ENCODE assay signal across 9 cellular contexts in genomic region chr10:84360634-84361365, GRCh38. TPM values are rescaled to one million over a fixed set of nuclear protein-coding genes. Genes with fewer than 3 reads are reported as not detected.
A peak's percentile ranks its signal among the peaks of the same experiment; 100 is the strongest.
DNase-seq lines count a peak whose midpoint lies in the region; ATAC-seq and TF ChIP-seq lines count a peak whose summit lies in the region.
"Had no signal": no experiment of that assay in that cellular context is flagged by ENCODE, and none has a peak within 500 bp of the region (broad histone marks: within the 10 kb centered on the region; RNA-seq: fewer than 3 reads in every experiment).

No MANE protein-coding gene starts in this region.

- intact Hi-C loops in Caco-2 (cut with micrococcal nuclease; ENCODE audit: unreplicated experiment) (loop anchor here (5.0 kb wide), 1 partner anchor 62 kb away; no protein-coding TSS in a partner anchor), prostate gland (cut with DNase I) (loop anchor here (10.0 kb wide), 1 partner anchor 1274 kb away; no protein-coding TSS in a partner anchor)

- H3K9me3 Mint-ChIP-seq in Caco-2 (ENCODE audit: unreplicated experiment), result no peaks in the 10 kb centered on the region
- H3K9me3 Mint-ChIP-seq: neural progenitor cell had no signal

- H3K36me3 Mint-ChIP-seq in Caco-2 (ENCODE audit: insufficient read depth, unreplicated experiment) (no peaks in the 10 kb centered on the region), T-helper 17 cell (ENCODE audit: low read depth) (no peaks in the 10 kb centered on the region)

- POLR2A ChIA-PET in Caco-2 (lab: Charles Lee), result no interaction called here

- H3K27ac ChIP-seq in gastroesophageal sphincter (peak overlapping the region in 1 of 4 donors; percentile 18), prostate gland (peak overlapping the region; percentile 51 to 59)
- H3K27ac ChIP-seq: neural progenitor cell had no signal

- BruUV-seq in Caco-2 (replicated peaks; lab: Mats Ljungman, UMichigan), result no TSS peak

- H3K27ac Mint-ChIP-seq in Caco-2 (ENCODE audit: unreplicated experiment) (no peak overlapping the region), T-helper 17 cell (peak overlapping the region; percentile 87)
- H3K27ac Mint-ChIP-seq: neural progenitor cell had no signal

- no peak for TF ChIP-seq POLR2A in gastroesophageal sphincter (IDR thresholded peaks at IDR 0.05)
- no peak for TF ChIP-seq POLR2A in prostate gland (IDR thresholded peaks at IDR 0.05)

- TF ChIP-seq CTCF in Caco-2 (IDR thresholded peaks at IDR 0.05; ENCODE audit: insufficient read depth in 1 of 2, low read depth in 1 of 2, low read length in 1 of 2, severe bottlenecking in 1 of 2, unreplicated experiment in 1 of 2) (no peak), gastroesophageal sphincter (IDR thresholded peaks at IDR 0.05) (no peak), prostate gland (IDR thresholded peaks at IDR 0.05) (no peak)

- no peaks in the 10 kb centered on the region for H3K36me3 ChIP-seq in Caco-2 (ENCODE audit: control insufficient read depth, insufficient read depth, low read length)
- H3K36me3 ChIP-seq in gastroesophageal sphincter, result no peaks in the 10 kb centered on the region
- H3K36me3 ChIP-seq in prostate gland, result no peaks in the 10 kb centered on the region
- H3K36me3 ChIP-seq: neural progenitor cell had no signal

- peak overlapping the region; percentile 22 for H3K4me3 Mint-ChIP-seq in Caco-2 (ENCODE audit: unreplicated experiment)
- peak overlapping the region; percentile 21 for H3K4me3 Mint-ChIP-seq in T-helper 17 cell
- H3K4me3 Mint-ChIP-seq: neural progenitor cell had no signal

- 0 out of 2 replicates have a peak, but pooled peaks cover 6% of the 10 kb centered on the region for H3K4me1 ChIP-seq in Caco-2
- peaks cover 0 to 82% (median 4%) of the 10 kb centered on the region in 3 donors for H3K4me1 ChIP-seq in gastroesophageal sphincter
- H3K4me1 ChIP-seq in prostate gland (replicated peaks), result peaks cover 6% of the 10 kb centered on the region

- DNase-seq in Caco-2 (no peak), T-helper 17 cell (no peak), prostate gland (ENCODE audit: low spot score) (no peak), NCI-H2196 treated with DMSO at 0.1 percent for 48 hours (lab: John Stamatoyannopoulos, UW; ENCODE audit: unreplicated experiment) (no peak), HPDE6-E6E7 (ENCODE audit: extremely low spot score) (no peak)

- TF ChIP-seq EP300 in gastroesophageal sphincter (IDR thresholded peaks at IDR 0.05), result no peak

- H3K4me1 Mint-ChIP-seq in Caco-2 (ENCODE audit: low read depth, unreplicated experiment) (peaks cover 15% of the 10 kb centered on the region), T-helper 17 cell (peaks cover 60% of the 10 kb centered on the region)

- H3K4me3 ChIP-seq in Caco-2 (ENCODE audit: low read depth, low read length), result no peak overlapping the region; the same call in 1 of the 2 replicates
- H3K4me3 ChIP-seq in gastroesophageal sphincter, result peak overlapping the region; percentile 16 to 29
- peak overlapping the region; percentile 4 to 10 for H3K4me3 ChIP-seq in prostate gland
- H3K4me3 ChIP-seq: neural progenitor cell had no signal

- ATAC-seq in T-helper 17 cell, result no peak
- ATAC-seq in gastroesophageal sphincter, result no peak
- ATAC-seq in HG02970 (IDR thresholded peaks at IDR 0.05; ENCODE audit: low FRiP score, unreplicated experiment), result no peak
- ATAC-seq in GM18873 (IDR thresholded peaks at IDR 0.05; ENCODE audit: low FRiP score, unreplicated experiment), result no peak

- no peaks in the 10 kb centered on the region for H3K27me3 Mint-ChIP-seq in Caco-2 (ENCODE audit: insufficient read depth, unreplicated experiment)
- H3K27me3 Mint-ChIP-seq in T-helper 17 cell, result no peaks in the 10 kb centered on the region

- H3K9me3 ChIP-seq in Caco-2 (no peaks in the 10 kb centered on the region), T-helper 17 cell (ENCODE audit: control insufficient read depth, low read length, poor library complexity, severe bottlenecking) (no peaks in the 10 kb centered on the region), gastroesophageal sphincter (no peaks in the 10 kb centered on the region), prostate gland (no peaks in the 10 kb centered on the region)

- 39 to 54% methylated on average over 6 of the region's 6 CpGs for WGBS in gastroesophageal sphincter (ENCODE audit: low coverage in 1 of 2), 2 donors
- WGBS in prostate gland, result 23% methylated on average over 6 of the region's 6 CpGs

- H3K27me3 ChIP-seq in Caco-2 (replicated peaks; ENCODE audit: control insufficient read depth, insufficient read depth, low read length) (no peaks in the 10 kb centered on the region), gastroesophageal sphincter (no peaks in the 10 kb centered on the region), prostate gland (replicated peaks; ENCODE audit: insufficient read depth) (no peaks in the 10 kb centered on the region)
- H3K27me3 ChIP-seq: neural progenitor cell had no signal

- CTCF ChIA-PET in Caco-2 (lab: Charles Lee), result no interaction called here

RNA-seq across cellular contexts. Expression of gene CCSER2, which starts 32.4 kb away (rescaled TPM):
- 23.1 and 28.3 TPM in 2 replicates for total RNA-seq in Caco-2 (2022)
- 100 to 1,000 TPM; 137 to 138 TPM for total RNA-seq in T-helper 17 cell
- total RNA-seq in gastroesophageal sphincter, result 10 to 100 TPM; 64.5 to 93.5 (median 83.3) TPM
- 10 to 100 TPM; 30.4 to 53.6 TPM for total RNA-seq in prostate gland
